Comparison of ENCODE assay signal across 8 cellular contexts in the genomic region with DNA sequence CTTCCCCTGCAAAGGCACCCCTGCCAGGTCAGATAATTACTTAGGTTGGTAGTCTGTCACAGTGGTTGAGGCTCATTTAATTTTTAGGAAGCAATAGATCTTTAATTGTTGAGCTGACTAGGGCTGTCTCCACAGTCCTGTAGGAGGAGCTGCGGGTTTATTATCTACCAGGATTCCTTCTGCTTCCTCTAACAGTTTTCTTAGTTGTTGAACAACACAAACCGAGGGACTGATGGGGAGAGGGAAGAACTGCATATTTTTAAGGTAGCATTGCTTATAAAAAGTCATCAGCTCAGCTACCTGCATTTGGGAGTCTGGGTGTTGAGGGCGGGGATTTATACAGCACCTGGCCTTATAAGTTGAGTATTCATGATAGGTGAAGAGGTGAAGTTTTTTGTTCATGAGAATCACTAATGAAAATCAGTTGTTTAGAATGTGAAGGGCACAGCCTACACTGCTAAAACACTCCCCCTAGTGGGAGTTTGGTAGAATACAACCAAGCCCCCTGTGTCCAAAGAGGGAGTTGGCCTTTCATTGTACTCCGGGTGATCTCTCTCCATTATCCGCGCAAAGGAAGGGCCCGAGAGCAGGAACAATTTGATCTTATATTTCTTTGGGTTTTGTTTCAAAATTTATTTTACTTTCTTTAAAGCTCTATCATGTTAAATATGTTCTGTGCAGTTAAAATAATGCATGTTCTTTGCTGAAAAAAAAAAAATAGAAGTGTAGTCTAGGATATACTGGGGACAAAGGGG.
A peak's percentile ranks its signal among the peaks of the same experiment; 100 is the strongest.
DNase-seq lines count a peak whose midpoint lies in the region; ATAC-seq and TF ChIP-seq lines count a peak whose summit lies in the region.

No MANE protein-coding gene starts in this region.

- no peaks in the 10 kb centered on the region for H3K9me3 Mint-ChIP-seq in activated CD8-positive, alpha-beta memory T cell treated with anti-CD3 and anti-CD28 coated beads, Interleukin-2, amount 10 ng/mL, durations not matched to agents 7 days and 5 days (ENCODE audit: low read depth)
- no peaks in the 10 kb centered on the region for H3K9me3 Mint-ChIP-seq in natural killer cell treated with Interleukin-12 subunit alpha and Interleukin-12 subunit beta and Interleukin-15 and Interleukin-18, amount 100 ng/mL, for 72 hours

- no peak overlapping the region for H3K4me3 ChIP-seq in fibroblast of lung (replicated peaks in 1 of 4; ENCODE audit: control extremely low read depth in 1 of 4, insufficient read depth in 1 of 4, low read depth in 3 of 4, low read length in 4 of 4)

- H3K9me3 ChIP-seq in fibroblast of lung (ENCODE audit: control insufficient read depth, insufficient read depth, low read depth, low read length): no peaks in the 10 kb centered on the region

- peaks cover 3% of the 10 kb centered on the region for H3K4me1 ChIP-seq in fibroblast of lung (ENCODE audit: control insufficient read depth, extremely low read depth, insufficient read depth, low read length)

- CTCF ChIA-PET in activated CD8-positive, alpha-beta memory T cell treated with anti-CD3 and anti-CD28 coated beads, Interleukin-2, amount 10 ng/mL, durations not matched to agents 7 days and 5 days (lab: Charles Lee): interaction anchor here (0.6 to 2.2 kb wide), 21 partner anchors 10 to 726 kb away, joined by 3 to 10 read pairs (median 4); no protein-coding TSS in a partner anchor

- peak overlapping the region; percentile 31 for H3K27ac ChIP-seq in fibroblast of lung (ENCODE audit: insufficient read depth, low read length)

- ATAC-seq in HG02981 (IDR thresholded peaks at IDR 0.05; ENCODE audit: unreplicated experiment) (peak; percentile 36), HG03280 (IDR thresholded peaks at IDR 0.05; ENCODE audit: unreplicated experiment) (no peak), HG02642 (IDR thresholded peaks at IDR 0.05; ENCODE audit: poor library complexity, unreplicated experiment) (no peak)
- ATAC-seq in activated CD8-positive, alpha-beta memory T cell treated with anti-CD3 and anti-CD28 coated beads, Interleukin-2, amount 10 ng/mL, durations not matched to agents 7 days and 5 days: peak; percentile 74
- ATAC-seq in natural killer cell treated with Interleukin-12 subunit alpha and Interleukin-12 subunit beta and Interleukin-15 and Interleukin-18, amount 100 ng/mL, for 72 hours: peak; percentile 58 to 73

- no peak overlapping the region for H3K4me3 Mint-ChIP-seq in activated CD8-positive, alpha-beta memory T cell treated with anti-CD3 and anti-CD28 coated beads, Interleukin-2, amount 10 ng/mL, durations not matched to agents 7 days and 5 days
- no peak overlapping the region for H3K4me3 Mint-ChIP-seq in natural killer cell treated with Interleukin-12 subunit alpha and Interleukin-12 subunit beta and Interleukin-15 and Interleukin-18, amount 100 ng/mL, for 72 hours

- peaks cover 28% of the 10 kb centered on the region for H3K36me3 ChIP-seq in fibroblast of lung (ENCODE audit: control insufficient read depth, insufficient read depth, low read length)

- no peaks in the 10 kb centered on the region for H3K27me3 Mint-ChIP-seq in activated CD8-positive, alpha-beta memory T cell treated with anti-CD3 and anti-CD28 coated beads, Interleukin-2, amount 10 ng/mL, durations not matched to agents 7 days and 5 days
- no peaks in the 10 kb centered on the region for H3K27me3 Mint-ChIP-seq in natural killer cell treated with Interleukin-12 subunit alpha and Interleukin-12 subunit beta and Interleukin-15 and Interleukin-18, amount 100 ng/mL, for 72 hours

- H3K9ac ChIP-seq in fibroblast of lung (ENCODE audit: insufficient read depth, low read length): no peak overlapping the region

- peak overlapping the region; percentile 64 for H3K27ac Mint-ChIP-seq in activated CD8-positive, alpha-beta memory T cell treated with anti-CD3 and anti-CD28 coated beads, Interleukin-2, amount 10 ng/mL, durations not matched to agents 7 days and 5 days
- peak overlapping the region in 1 of 2 donors; percentile 39 for H3K27ac Mint-ChIP-seq in natural killer cell treated with Interleukin-12 subunit alpha and Interleukin-12 subunit beta and Interleukin-15 and Interleukin-18, amount 100 ng/mL, for 72 hours

- peaks cover 6% of the 10 kb centered on the region for H3K4me1 Mint-ChIP-seq in activated CD8-positive, alpha-beta memory T cell treated with anti-CD3 and anti-CD28 coated beads, Interleukin-2, amount 10 ng/mL, durations not matched to agents 7 days and 5 days
- H3K4me1 Mint-ChIP-seq in natural killer cell treated with Interleukin-12 subunit alpha and Interleukin-12 subunit beta and Interleukin-15 and Interleukin-18, amount 100 ng/mL, for 72 hours (ENCODE audit: low read depth in 2 of 2): peaks cover 5 to 15% of the 10 kb centered on the region in 2 donors

- H3K4me2 ChIP-seq in fibroblast of lung (ENCODE audit: extremely low read depth, insufficient read depth, low read length): no peak overlapping the region

- H3K27me3 ChIP-seq in fibroblast of lung (ENCODE audit: control insufficient read depth, insufficient read depth, low read length): no peaks in the 10 kb centered on the region

- H3K36me3 Mint-ChIP-seq in activated CD8-positive, alpha-beta memory T cell treated with anti-CD3 and anti-CD28 coated beads, Interleukin-2, amount 10 ng/mL, durations not matched to agents 7 days and 5 days: peaks cover 9% of the 10 kb centered on the region
- no peaks in the 10 kb centered on the region for H3K36me3 Mint-ChIP-seq in natural killer cell treated with Interleukin-12 subunit alpha and Interleukin-12 subunit beta and Interleukin-15 and Interleukin-18, amount 100 ng/mL, for 72 hours

- peak; percentile 51 for DNase-seq in Daoy (ENCODE audit: low read depth)
- peak; percentile 80 for DNase-seq in NCI-H69 (lab: John Stamatoyannopoulos, UW)
- DNase-seq in activated CD8-positive, alpha-beta memory T cell treated with anti-CD3 and anti-CD28 coated beads, Interleukin-2, amount 10 ng/mL, durations not matched to agents 7 days and 5 days: peak; percentile 60
- peak; percentile 46 to 71 for DNase-seq in fibroblast of lung (ENCODE audit: low read depth in 2 of 2)
- DNase-seq in natural killer cell treated with Interleukin-12 subunit alpha and Interleukin-12 subunit beta and Interleukin-15 and Interleukin-18, amount 100 ng/mL, for 72 hours (ENCODE audit: low spot score): peak; percentile 73

- no peaks in the 10 kb centered on the region for H4K20me1 ChIP-seq in fibroblast of lung (ENCODE audit: control insufficient read depth, extremely low read depth, insufficient read depth, low read length)

- peaks cover 10% of the 10 kb centered on the region for H3K79me2 ChIP-seq in fibroblast of lung (ENCODE audit: control insufficient read depth, insufficient read depth, low read length)

- no peak overlapping the region for H2AFZ ChIP-seq in fibroblast of lung (ENCODE audit: low read length)

- TF ChIP-seq CTCF in fibroblast of lung (conservative IDR thresholded peaks at IDR 0.05 in 1 of 2, IDR thresholded peaks at IDR 0.05 in 1 of 2; ENCODE audit: low read depth in 1 of 2, low read length in 2 of 2): peak; percentile 93 to 96

Comparison
In these comparisons a context has a peak if more than half of its experiments do, and no peak if none do; other contexts are left out.
1. ATAC-seq: peak in HG02981 (single experiment), activated CD8-positive, alpha-beta memory T cell treated with anti-CD3 and anti-CD28 coated beads, Interleukin-2, amount 10 ng/mL, durations not matched to agents 7 days and 5 days (single experiment) and natural killer cell treated with Interleukin-12 subunit alpha and Interleukin-12 subunit beta and Interleukin-15 and Interleukin-18, amount 100 ng/mL, for 72 hours (2 of 2); none in HG03280 (single experiment) and HG02642 (single experiment).
2. Peak in every context shown above with its lines, with median percentiles within 50 percentile points of each other: DNase-seq.